1 cellular context compared by ENCODE assay signal in the genomic region with DNA sequence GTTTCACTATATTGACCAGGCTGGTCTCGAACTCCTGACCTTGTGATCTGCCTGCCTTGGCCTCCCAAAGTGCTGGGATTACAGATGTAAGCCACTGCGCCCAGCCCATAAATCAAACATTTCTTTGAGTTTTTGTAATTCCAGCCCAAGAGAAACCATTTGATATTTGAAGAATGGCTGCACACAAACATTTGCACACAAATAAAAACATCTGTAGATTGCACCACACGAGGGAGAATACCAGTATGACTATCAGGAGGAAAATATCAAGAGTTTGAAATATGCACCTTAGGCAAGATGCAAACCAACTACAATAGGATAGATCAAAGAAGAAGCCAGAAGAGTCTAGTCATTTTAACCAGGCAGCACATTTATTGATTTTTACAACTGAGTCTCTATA. TPM values are rescaled to one million over a fixed set of nuclear protein-coding genes. Genes with fewer than 3 reads are reported as not detected.
"Had no signal": no experiment of that assay in that cellular context is flagged by ENCODE, and none has a peak within 500 bp of the region (broad histone marks: within the 10 kb centered on the region; RNA-seq: fewer than 3 reads in every experiment).

No MANE protein-coding gene starts in this region.

RNA-seq across cellular contexts. Expression of a gene that starts 20.4 kb away (rescaled TPM):
- total RNA-seq: GM12878 had no signal

RNA-seq across cellular contexts. Expression of a gene that starts 39.5 kb away (rescaled TPM):
- total RNA-seq: GM12878 had no signal
- polyA plus RNA-seq: GM12878 had no signal
